In genomic region chr1:167722152-167722869, GRCh38 we compare ENCODE assay signal across 8 cellular contexts. TPM values are rescaled to one million over a fixed set of nuclear protein-coding genes. Genes with fewer than 3 reads are reported as not detected.
DNase-seq lines count a peak whose midpoint lies in the region; ATAC-seq and TF ChIP-seq lines count a peak whose summit lies in the region.

No MANE protein-coding gene starts in this region.

- peaks cover 52% of the 10 kb centered on the region for H3K4me1 Mint-ChIP-seq in activated naive CD4-positive, alpha-beta T cell treated with anti-CD3 and anti-CD28 coated beads for 36 hours (ENCODE audit: low read depth)

- H3K9me3 ChIP-seq in heart left ventricle (no peaks in the 10 kb centered on the region), parathyroid adenoma (ENCODE audit: control insufficient read depth, low read length) (no peaks in the 10 kb centered on the region)

- H3K79me2 ChIP-seq in ACC112 (ENCODE audit: control insufficient read depth, insufficient read depth, low read length, unreplicated experiment) (peaks cover 52% of the 10 kb centered on the region), parathyroid adenoma (peaks cover 19% of the 10 kb centered on the region)

- H3K36me3 ChIP-seq in ACC112 (ENCODE audit: insufficient read depth, low read length) (no peaks in the 10 kb centered on the region), heart left ventricle (no peaks in the 10 kb centered on the region), parathyroid adenoma (ENCODE audit: control insufficient read depth, insufficient read depth, low read length) (no peaks in the 10 kb centered on the region)

- 1 to 3% (median 1%) methylated on average over 6 to 52 of the region's 52 CpGs for WGBS in heart left ventricle, 4 donors

- H3K4me1 ChIP-seq in ACC112 (ENCODE audit: control insufficient read depth, insufficient read depth, low read length, unreplicated experiment) (peaks cover 34% of the 10 kb centered on the region), heart left ventricle (peaks cover 4 to 53% (median 38%) of the 10 kb centered on the region in 12 donors), parathyroid adenoma (peaks cover 7% of the 10 kb centered on the region)

- no peak for TF ChIP-seq CTCF in heart left ventricle (IDR thresholded peaks at IDR 0.05)
- no peak for TF ChIP-seq CTCF in parathyroid adenoma (IDR thresholded peaks at IDR 0.05)

- intact Hi-C loops in activated naive CD4-positive, alpha-beta T cell treated with anti-CD3 and anti-CD28 coated beads for 36 hours (cut with micrococcal nuclease) = no loop called here
- intact Hi-C loops in heart left ventricle (cut with DNase I) = loop anchor here in 9 of 10 donors (5.0 to 10.0 kb wide), 5 partner anchors 80 to 362 kb away; partner anchors contain the start of genes DCAF6 (in 5 of the 9) and MPC2 (in 5 of the 9)

- peak; percentile 77 for DNase-seq in NCI-H2227 treated with DMSO at 0.1 percent for 48 hours (lab: John Stamatoyannopoulos, UW)
- peak; percentile 44 for DNase-seq in activated naive CD4-positive, alpha-beta T cell treated with anti-CD3 and anti-CD28 coated beads for 36 hours
- peak in 2 of 5 donors; percentile 35 to 43 for DNase-seq in heart left ventricle
- no peak for DNase-seq in middle frontal gyrus (ENCODE audit: extremely low spot score, low spot score)

- H3K4me2 ChIP-seq in parathyroid adenoma (ENCODE audit: low read length) = peak overlapping the region; percentile 85

- H3K27me3 Mint-ChIP-seq in activated naive CD4-positive, alpha-beta T cell treated with anti-CD3 and anti-CD28 coated beads for 36 hours (ENCODE audit: low read depth) = no peaks in the 10 kb centered on the region

- no peak for TF ChIP-seq POLR2A in GM18505 (IDR thresholded peaks at IDR 0.05; ENCODE audit: borderline replicate concordance, extremely low read depth, insufficient read depth, insufficient read length)
- TF ChIP-seq POLR2A in heart left ventricle (IDR thresholded peaks at IDR 0.05) = no peak

- no peak overlapping the region for H3K27ac Mint-ChIP-seq in activated naive CD4-positive, alpha-beta T cell treated with anti-CD3 and anti-CD28 coated beads for 36 hours

- peak overlapping the region; percentile 93 for H2AFZ ChIP-seq in ACC112 (ENCODE audit: low read length, unreplicated experiment)
- H2AFZ ChIP-seq in parathyroid adenoma = peak overlapping the region; percentile 88

- H3K27me3 ChIP-seq in ACC112 (ENCODE audit: insufficient read depth, low read length) (no peaks in the 10 kb centered on the region), heart left ventricle (no peaks in the 10 kb centered on the region), parathyroid adenoma (ENCODE audit: control insufficient read depth, insufficient read depth, low read length) (no peaks in the 10 kb centered on the region)

- CTCF ChIA-PET in activated naive CD4-positive, alpha-beta T cell treated with anti-CD3 and anti-CD28 coated beads for 36 hours (lab: Charles Lee) = interaction anchor here (1.0 to 1.4 kb wide), 2 partner anchors 80 to 360 kb away, joined by 3 to 5 read pairs; no protein-coding TSS in a partner anchor

- peak overlapping the region; percentile 72 for H3K9ac ChIP-seq in parathyroid adenoma

- H3K36me3 Mint-ChIP-seq in activated naive CD4-positive, alpha-beta T cell treated with anti-CD3 and anti-CD28 coated beads for 36 hours (ENCODE audit: low read depth) = peaks cover 9% of the 10 kb centered on the region

- H3K4me3 ChIP-seq in ACC112 (ENCODE audit: low read depth, low read length) = peak overlapping the region; percentile 95
- peak overlapping the region; percentile 88 to 100 (median 94) for H3K4me3 ChIP-seq in heart left ventricle
- H3K4me3 ChIP-seq in parathyroid adenoma (ENCODE audit: low read depth, low read length) = peak overlapping the region; percentile 85

- H3K4me3 Mint-ChIP-seq in activated naive CD4-positive, alpha-beta T cell treated with anti-CD3 and anti-CD28 coated beads for 36 hours = peak overlapping the region; percentile 89

- no peaks in the 10 kb centered on the region for H3K9me3 Mint-ChIP-seq in activated naive CD4-positive, alpha-beta T cell treated with anti-CD3 and anti-CD28 coated beads for 36 hours

- peak overlapping the region; percentile 8; the same call in 1 of the 2 replicates for H3K27ac ChIP-seq in ACC112 (ENCODE audit: low read depth, low read length)
- peak overlapping the region; percentile 67 to 93 (median 90) for H3K27ac ChIP-seq in heart left ventricle
- peak overlapping the region; percentile 61 for H3K27ac ChIP-seq in parathyroid adenoma

- ATAC-seq in GM18505 (IDR thresholded peaks at IDR 0.05; ENCODE audit: unreplicated experiment) = peak; percentile 17
- ATAC-seq in HG02973 (IDR thresholded peaks at IDR 0.05; ENCODE audit: unreplicated experiment) = peak; percentile 29
- ATAC-seq in heart left ventricle = peak in 3 of 4 donors; percentile 37 to 67 (median 65)

RNA-seq across cellular contexts. Expression of gene MPZL1, which starts 0.5 kb away (rescaled TPM):
- total RNA-seq in activated naive CD4-positive, alpha-beta T cell treated with anti-CD3 and anti-CD28 coated beads for 36 hours = 10 to 100 TPM; 24.2 to 28.1 TPM
- 10 to 100 TPM; 21.2 to 56.3 (median 29.7) TPM for total RNA-seq in heart left ventricle
- 10 to 100 TPM in 1 of 2 donors, 1 to 10 TPM in 1; 7.0 to 29.4 TPM for polyA plus RNA-seq in heart left ventricle

Comparison
In these comparisons a context has a peak if more than half of its experiments do, and no peak if none do; other contexts are left out.
1. H3K27ac ChIP-seq: peak in every context shown above with its lines; median percentile 90 in heart left ventricle; 61 in parathyroid adenoma; 8 in ACC112.